16 cellular contexts compared by ENCODE assay signal in the genomic region with DNA sequence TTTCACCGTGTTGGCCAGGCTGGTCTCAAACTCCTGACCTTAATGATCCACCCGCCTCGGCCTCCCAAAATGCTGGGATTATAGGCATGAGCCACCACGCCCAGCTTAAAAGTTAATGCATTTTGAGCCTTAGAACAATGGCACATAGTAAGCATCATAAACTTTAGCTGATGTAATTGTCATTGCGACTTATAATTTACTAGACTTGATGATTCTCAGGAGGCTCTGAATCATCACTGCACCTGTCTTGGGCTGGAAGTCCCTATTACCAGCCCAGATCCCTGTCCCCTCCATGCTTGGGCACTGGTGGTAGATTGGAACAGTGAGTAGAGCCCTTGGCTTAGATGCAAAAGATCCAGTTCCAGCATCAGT.
"Had no signal": no experiment of that assay in that cellular context is flagged by ENCODE, and none has a peak within 500 bp of the region (broad histone marks: within the 10 kb centered on the region; RNA-seq: fewer than 3 reads in every experiment).

No MANE protein-coding gene starts in this region.

- H3K9me3 ChIP-seq: suprapubic skin had no signal

- DNase-seq: activated CD4-positive, alpha-beta T cell treated with anti-CD3 and anti-CD28 coated beads, Interleukin-2, amount 50 U/mL, for 48 hours; activated CD4-positive, CD25-positive, alpha-beta regulatory T cell treated with anti-CD3 and anti-CD28 coated beads, Interleukin-2, amount 50 U/mL, for 72 hours; head of caudate nucleus; kidney glomerular epithelial cell; mesendoderm; natural killer cell; stimulated activated CD4-positive, alpha-beta T cell treated with anti-CD3 and anti-CD28 coated beads, Interleukin-4, amount 100 ng/mL, for 4 hours; stimulated activated CD8-positive, alpha-beta memory T cell treated with anti-CD3 and anti-CD28 coated beads, Interleukin-4, amount 100 ng/mL, for 48 hours; T-cell; T1000; trophoblast cell had no signal

- H3K4me1 Mint-ChIP-seq: natural killer cell had no signal

- H3K36me3 Mint-ChIP-seq: natural killer cell had no signal

- H3K27ac Mint-ChIP-seq: activated T-helper 2 cell treated with anti-CD3 and anti-CD28 coated beads, Interferon-gamma antibody, Interleukin-2, Interleukin-4, amounts not matched to agents 10 μg/mL and 5 μg/mL and 100 μg/mL, durations not matched to agents 14 hours and 24 hours and 36 hours; natural killer cell; stimulated activated naive CD8-positive, alpha-beta T cell treated with anti-CD3 and anti-CD28 coated beads, Interleukin-15, Interleukin-2, amounts not matched to agents 100 ng/mL and 50 ng/mL, for 24 hours; T-cell had no signal

- ATAC-seq: natural killer cell, T-cell had no signal

- H3K9me3 Mint-ChIP-seq: activated T-helper 2 cell treated with anti-CD3 and anti-CD28 coated beads, Interferon-gamma antibody, Interleukin-2, Interleukin-4, amounts not matched to agents 10 μg/mL and 5 μg/mL and 100 μg/mL, durations not matched to agents 14 hours and 24 hours and 36 hours; natural killer cell; stimulated activated naive CD8-positive, alpha-beta T cell treated with anti-CD3 and anti-CD28 coated beads, Interleukin-15, Interleukin-2, amounts not matched to agents 100 ng/mL and 50 ng/mL, for 24 hours; T-cell had no signal

- H3K27ac ChIP-seq: epithelial cell of prostate, skin epidermis, suprapubic skin had no signal

- H3K4me3 ChIP-seq: skin epidermis, suprapubic skin had no signal

- H3K27me3 ChIP-seq: suprapubic skin had no signal

- H3K4me1 ChIP-seq: suprapubic skin had no signal

- H3K27me3 Mint-ChIP-seq: stimulated activated naive CD8-positive, alpha-beta T cell treated with anti-CD3 and anti-CD28 coated beads, Interleukin-15, Interleukin-2, amounts not matched to agents 100 ng/mL and 50 ng/mL, for 24 hours; T-cell had no signal

- H3K4me3 Mint-ChIP-seq: natural killer cell; stimulated activated naive CD8-positive, alpha-beta T cell treated with anti-CD3 and anti-CD28 coated beads, Interleukin-15, Interleukin-2, amounts not matched to agents 100 ng/mL and 50 ng/mL, for 24 hours; T-cell had no signal
